ENCODE assay signal across 14 cellular contexts in genomic region chrX:154043003-154043402, GRCh38. TPM values are rescaled to one million over a fixed set of nuclear protein-coding genes. Genes with fewer than 3 reads are reported as not detected.
DNase-seq lines count a peak whose midpoint lies in the region; ATAC-seq and TF ChIP-seq lines count a peak whose summit lies in the region.
"Had no signal": no experiment of that assay in that cellular context is flagged by ENCODE, and none has a peak within 500 bp of the region (broad histone marks: within the 10 kb centered on the region; RNA-seq: fewer than 3 reads in every experiment).

No MANE protein-coding gene starts in this region.

- H4K20me1 ChIP-seq in hepatocyte (ENCODE audit: insufficient read depth, poor library complexity, severe bottlenecking) = no peaks in the 10 kb centered on the region

- peaks cover 0 to 81% of the 10 kb centered on the region in 2 donors for H3K4me1 ChIP-seq in right atrium auricular region
- H3K4me1 ChIP-seq in hepatocyte (ENCODE audit: insufficient read depth) = peaks cover 41% of the 10 kb centered on the region
- peaks cover 0 to 6% of the 10 kb centered on the region in 2 donors for H3K4me1 ChIP-seq in aorta (ENCODE audit: control insufficient read depth in 1 of 2, insufficient read depth in 2 of 2, low read length in 2 of 2)

- H3K79me2 ChIP-seq in hepatocyte = peaks cover 36% of the 10 kb centered on the region

- H3K4me3 ChIP-seq in right atrium auricular region = no peak overlapping the region
- H3K4me3 ChIP-seq in hepatocyte = no peak overlapping the region
- no peak overlapping the region for H3K4me3 ChIP-seq in aorta (ENCODE audit: low read length in 2 of 2)
- H3K4me3 ChIP-seq: dorsolateral prefrontal cortex, testis had no signal

- H3K27ac ChIP-seq in right atrium auricular region (peak overlapping the region in 1 of 2 donors; percentile 46), hepatocyte (peak overlapping the region; percentile 93), aorta (ENCODE audit: low read depth in 1 of 2, low read length in 2 of 2) (no peak overlapping the region)
- H3K27ac ChIP-seq: testis had no signal

- H3K36me3 ChIP-seq in right atrium auricular region (no peaks in the 10 kb centered on the region), hepatocyte (replicated peaks; ENCODE audit: insufficient read depth, low read depth) (no peaks in the 10 kb centered on the region), aorta (ENCODE audit: control insufficient read depth in 1 of 2, insufficient read depth in 2 of 2, low read length in 1 of 2) (no peaks in the 10 kb centered on the region)

- no peak overlapping the region for H3K4me2 ChIP-seq in hepatocyte

- ATAC-seq in Right ventricle myocardium superior (ENCODE audit: poor library complexity) = peak; percentile 30
- peak; percentile 43 for ATAC-seq in aorta (ENCODE audit: low FRiP score)

- intact Hi-C loops in Right ventricle myocardium superior (cut with DNase I) = loop anchor here (10.0 kb wide), 1 partner anchor 52 kb away; the partner anchor contains the start of gene MECP2
- intact Hi-C loops in aorta (cut with DNase I) = no loop called here

- no peaks in the 10 kb centered on the region for H3K9me2 ChIP-seq in hepatocyte (replicated peaks; ENCODE audit: insufficient read depth)

- H2AFZ ChIP-seq in hepatocyte = no peak overlapping the region

- TF ChIP-seq CTCF in right atrium auricular region (IDR thresholded peaks at IDR 0.05) (no peak), hepatocyte (IDR thresholded peaks at IDR 0.05; ENCODE audit: poor library complexity) (no peak)

- H3K27me3 ChIP-seq in right atrium auricular region = peaks cover 0 to 3% of the 10 kb centered on the region in 2 donors
- no peaks in the 10 kb centered on the region for H3K27me3 ChIP-seq in hepatocyte
- no peaks in the 10 kb centered on the region for H3K27me3 ChIP-seq in aorta (ENCODE audit: control insufficient read depth in 1 of 2, insufficient read depth in 2 of 2, low read length in 1 of 2)
- H3K27me3 ChIP-seq: testis had no signal

- H3K9me3 ChIP-seq in right atrium auricular region (no peaks in the 10 kb centered on the region), hepatocyte (ENCODE audit: low read depth) (no peaks in the 10 kb centered on the region), aorta (ENCODE audit: control insufficient read depth, low read length) (no peaks in the 10 kb centered on the region)
- H3K9me3 ChIP-seq: testis had no signal

- 78% methylated on average over 3 of the region's 3 CpGs for WGBS in hepatocyte (ENCODE audit: low lambda C conversion rate, missing lambda C conversion rate)
- WGBS in aorta, 2 donors = 47 to 55% methylated on average over 3 of the region's 3 CpGs

- DNase-seq in Right ventricle myocardium superior = no peak
- DNase-seq in right atrium auricular region (ENCODE audit: low spot score) = no peak
- peak; percentile 28 for DNase-seq in astrocyte of the hippocampus (ENCODE audit: low read depth, low spot score)
- DNase-seq in hepatocyte (ENCODE audit: low spot score) = no peak
- DNase-seq in aorta = no peak
- DNase-seq in activated CD8-positive, alpha-beta memory T cell treated with anti-CD3 and anti-CD28 coated beads for 24 hours = no peak
- DNase-seq in anterior cingulate cortex (lab: John Stamatoyannopoulos, UW) = no peak
- no peak for DNase-seq in DMS79 treated with DMSO at 0.1 percent for 48 hours (lab: John Stamatoyannopoulos, UW)
- DNase-seq: activated CD4-positive, alpha-beta T cell treated with anti-CD3 and anti-CD28 coated beads, Interleukin-2, amount 10 ng/mL, durations not matched to agents 24 days and 14 days; activated effector memory CD4-positive, alpha-beta T cell treated with anti-CD3 and anti-CD28 coated beads, Interleukin-2, amount 50 U/mL, for 16 hours; dorsolateral prefrontal cortex; NCI-H1105 treated with DMSO at 0.1 percent for 48 hours; SW 1271; testis had no signal

RNA-seq across cellular contexts. Expression of gene IRAK1, which starts 23.3 kb away (rescaled TPM):
- total RNA-seq in Right ventricle myocardium superior (34.2 TPM), right atrium auricular region (10 to 100 TPM; 27.5 to 37.1 TPM), hepatocyte (44.1 TPM in 2 replicates), aorta (10 to 100 TPM; 62.3 to 78.3 TPM)
- polyA plus RNA-seq in hepatocyte (99.4 and 112 TPM in 2 replicates), aorta (10 to 100 TPM; 45.9 to 60.5 TPM)

RNA-seq across cellular contexts. Expression of gene MECP2, which starts 54.5 kb away (rescaled TPM):
- total RNA-seq in Right ventricle myocardium superior (30.5 TPM), right atrium auricular region (10 to 100 TPM; 52.7 to 69.1 TPM), hepatocyte (18.1 and 18.3 TPM in 2 replicates), aorta (10 to 100 TPM; 73.5 to 80.7 TPM)
- polyA plus RNA-seq in hepatocyte (19.4 and 21.1 TPM in 2 replicates), aorta (10 to 100 TPM; 10.4 to 24.9 TPM)
